ENCODE assay signal across 8 cellular contexts in the genomic region with DNA sequence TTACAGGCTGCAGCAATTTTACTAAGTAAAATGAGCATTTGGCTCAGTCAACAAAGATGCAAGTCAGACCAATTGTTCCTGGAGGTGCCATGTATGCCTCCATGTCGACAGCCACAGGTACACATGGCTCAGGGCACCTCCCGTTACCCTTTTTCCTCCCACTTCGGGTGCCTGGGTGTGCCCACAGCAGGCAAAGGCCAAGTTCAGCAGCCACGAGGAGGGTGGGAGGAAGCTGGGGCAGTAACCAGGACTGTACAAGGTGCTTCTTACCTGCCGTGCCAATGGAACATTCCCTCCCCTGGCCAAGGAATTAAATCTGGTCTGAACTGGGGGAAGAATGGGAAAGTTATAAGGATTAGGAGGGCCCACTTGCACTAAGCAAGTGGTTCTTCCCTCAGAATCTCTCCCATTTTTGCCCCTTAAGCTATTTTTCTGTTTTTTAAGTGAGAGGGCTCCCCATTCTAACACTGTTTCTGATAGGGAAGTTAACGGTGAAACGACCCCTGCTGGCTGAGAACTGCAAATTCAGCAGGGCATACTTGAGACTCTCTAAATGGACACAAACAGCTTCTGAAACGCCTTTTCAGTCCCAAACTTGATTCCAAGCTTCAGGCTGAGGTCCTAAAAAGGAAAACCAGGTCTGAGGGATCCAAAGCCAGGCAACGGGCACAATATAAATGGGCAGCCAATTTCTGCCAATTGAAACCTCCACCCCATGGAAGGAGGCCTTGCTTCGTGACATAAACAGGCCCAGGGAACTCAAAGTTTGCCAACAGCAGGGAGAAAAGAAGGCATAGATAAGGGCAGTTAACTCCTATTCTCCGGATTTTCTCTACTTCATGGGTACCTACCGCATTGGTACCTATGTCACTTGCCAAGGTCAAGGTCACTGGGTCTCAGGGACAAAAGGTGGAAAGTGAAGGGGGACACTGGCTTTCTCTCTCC. TPM values are rescaled to one million over a fixed set of nuclear protein-coding genes. Genes with fewer than 3 reads are reported as not detected.
DNase-seq lines count a peak whose midpoint lies in the region; ATAC-seq, FAIRE-seq and TF ChIP-seq lines count a peak whose summit lies in the region.

No MANE protein-coding gene starts in this region.

- no peaks in the 10 kb centered on the region for H3K27me3 ChIP-seq in Karpas-422 (ENCODE audit: low read length)
- no peaks in the 10 kb centered on the region for H3K27me3 ChIP-seq in astrocyte (ENCODE audit: insufficient read depth, low read length)

- H3K36me3 ChIP-seq in Karpas-422 (ENCODE audit: insufficient read depth, low read length) (no peaks in the 10 kb centered on the region), astrocyte (ENCODE audit: insufficient read depth, low read length) (no peaks in the 10 kb centered on the region)

- H3K4me3 ChIP-seq in Karpas-422 (ENCODE audit: low read length) (no peak overlapping the region), astrocyte (ENCODE audit: insufficient read depth, low read depth, low read length) (no peak overlapping the region)

- H3K27me3 Mint-ChIP-seq in astrocyte (ENCODE audit: low read depth, unreplicated experiment), result no peaks in the 10 kb centered on the region

- peaks cover 16% of the 10 kb centered on the region for H3K4me1 ChIP-seq in Karpas-422 (ENCODE audit: low read length)
- no peaks in the 10 kb centered on the region for H3K4me1 ChIP-seq in astrocyte (ENCODE audit: insufficient read depth, low read length)

- H2AFZ ChIP-seq in Karpas-422 (ENCODE audit: low read length) (no peak overlapping the region; the same call in 1 of the 2 replicates), astrocyte (ENCODE audit: low read depth, low read length) (peak overlapping the region; percentile 43)

- peak; percentile 84 for TF ChIP-seq CTCF in astrocyte (IDR thresholded peaks at IDR 0.05; ENCODE audit: insufficient read depth, low read depth, low read length)

- H3K27ac Mint-ChIP-seq in astrocyte (ENCODE audit: unreplicated experiment), result peak overlapping the region; percentile 12

- H3K27ac ChIP-seq in Karpas-422 (ENCODE audit: low read length) (no peak overlapping the region), astrocyte (ENCODE audit: low read depth, low read length) (no peak overlapping the region)

- H3K9me3 Mint-ChIP-seq in astrocyte (ENCODE audit: unreplicated experiment), result no peaks in the 10 kb centered on the region

- ATAC-seq in HG03135 (IDR thresholded peaks at IDR 0.05; ENCODE audit: unreplicated experiment), result no peak
- no peak for ATAC-seq in HG03159 (IDR thresholded peaks at IDR 0.05; ENCODE audit: unreplicated experiment)

- H3K4me2 ChIP-seq in Karpas-422 (ENCODE audit: low read depth, low read length, poor library complexity, severe bottlenecking) (peak overlapping the region; percentile 43), astrocyte (ENCODE audit: low read length) (no peak overlapping the region)

- H4K20me1 ChIP-seq in Karpas-422 (ENCODE audit: insufficient read depth, low read depth, low read length) (no peaks in the 10 kb centered on the region), astrocyte (ENCODE audit: insufficient read depth, low read length) (no peaks in the 10 kb centered on the region)

- peaks cover 1% of the 10 kb centered on the region for H3K36me3 Mint-ChIP-seq in astrocyte (ENCODE audit: low read depth, unreplicated experiment)

- no peak overlapping the region for H3K4me3 Mint-ChIP-seq in astrocyte (ENCODE audit: unreplicated experiment)

- H3K9me2 ChIP-seq in Karpas-422 (replicated peaks; ENCODE audit: insufficient read depth, low read length), result no peaks in the 10 kb centered on the region

- peaks cover 22% of the 10 kb centered on the region for H3K4me1 Mint-ChIP-seq in astrocyte (ENCODE audit: low read depth, unreplicated experiment)

- H3K9me3 ChIP-seq in Karpas-422 (ENCODE audit: low read length), result no peaks in the 10 kb centered on the region
- H3K9me3 ChIP-seq in astrocyte (ENCODE audit: insufficient read depth, low read depth, low read length), result no peaks in the 10 kb centered on the region

- DNase-seq in Karpas-422, result peak; percentile 84
- DNase-seq in T-helper 2 cell, result peak in 4 of 5 experiments; percentile 49 to 81 (median 56)
- peak; percentile 23 for DNase-seq in astrocyte (ENCODE audit: low read depth)
- DNase-seq in iPS-NIHi11 (ENCODE audit: low spot score), result peak; percentile 69
- DNase-seq in stimulated activated CD4-positive, alpha-beta T cell treated with anti-CD3 and anti-CD28 coated beads, Interleukin-2, amount 100 ng/mL, for 24 hours, result peak; percentile 67 to 70

- no peaks in the 10 kb centered on the region for H3K79me2 ChIP-seq in Karpas-422 (ENCODE audit: low read length)
- no peaks in the 10 kb centered on the region for H3K79me2 ChIP-seq in astrocyte (ENCODE audit: insufficient read depth, low read length)

- H3K9ac ChIP-seq in Karpas-422 (ENCODE audit: low read length) (no peak overlapping the region), astrocyte (ENCODE audit: low read length) (no peak overlapping the region)

- FAIRE-seq in G401.6 (lab: Jason Lieb, UNC) (peak; percentile 39), astrocyte (lab: Jason Lieb, UNC) (no peak)

RNA-seq across cellular contexts. Expression of gene CLECL1, which starts 24.8 kb away (rescaled TPM):
- total RNA-seq in Karpas-422 (2014; rRNA removed; shearing (Covaris generic); ENCODE audit: low replicate concordance), result 3.5 and 5.6 TPM in 2 replicates
- total RNA-seq in astrocyte, result not detected in 2 replicates

RNA-seq across cellular contexts. Expression of gene CLEC2D, which starts 38.6 kb away (rescaled TPM):
- total RNA-seq in Karpas-422 (2014; rRNA removed; shearing (Covaris generic); ENCODE audit: low replicate concordance), result 1.5 and 3.2 TPM in 2 replicates
- total RNA-seq in astrocyte, result 3.2 and 4.7 TPM in 2 replicates

RNA-seq across cellular contexts. Expression of gene CD69, which starts 52.6 kb away (rescaled TPM):
- total RNA-seq in Karpas-422 (2014; rRNA removed; shearing (Covaris generic); ENCODE audit: low replicate concordance), result 0.22 and 0.34 TPM in 2 replicates
- total RNA-seq in astrocyte, result 0.18 TPM in 1 of 2 replicates, not detected in the other

Comparison
In these comparisons a context has a peak if more than half of its experiments do, and no peak if none do; other contexts are left out.
1. DNase-seq: peak in every context shown above with its lines; median percentile 84 in Karpas-422; 69 in iPS-NIHi11; 68 in stimulated activated CD4-positive, alpha-beta T cell treated with anti-CD3 and anti-CD28 coated beads, Interleukin-2, amount 100 ng/mL, for 24 hours; 56 in T-helper 2 cell; 23 in astrocyte.